In genomic region chr10:47123889-47124288, GRCh38 we compare ENCODE assay signal across 27 cellular contexts.
"Had no signal": no experiment of that assay in that cellular context is flagged by ENCODE, and none has a peak within 500 bp of the region (broad histone marks: within the 10 kb centered on the region; RNA-seq: fewer than 3 reads in every experiment).

No MANE protein-coding gene starts in this region.

- H3K27ac Mint-ChIP-seq: mesothelial cell of epicardium; naive B cell; natural killer cell; nephron progenitor cell; neural progenitor cell; progenitor cell of endocrine pancreas; stimulated activated naive B cell treated with anti-CD40 and anti-IgM and Interleukin-4, amounts not matched to agents 10 μg/mL and 1 μg/mL and 100 μg/mL, for 72 hours had no signal

- DNase-seq: hippocampal formation; kidney glomerular epithelial cell; left cardiac atrium; left lung; lower lobe of right lung; mesendoderm; naive B cell; natural killer cell; nephron progenitor cell; ovary; right lobe of liver; stimulated activated CD4-positive, alpha-beta T cell treated with anti-CD3 and anti-CD28 coated beads, Interleukin-1b, Interleukin-23, amount 100 ng/mL, for 48 hours; stimulated activated CD4-positive, alpha-beta T cell treated with anti-CD3 and anti-CD28 coated beads, Interleukin-2, amount 100 ng/mL, for 48 hours; stimulated activated CD4-positive, alpha-beta T cell treated with anti-CD3 and anti-CD28 coated beads, Interleukin-4, amount 100 ng/mL, for 4 hours; stimulated activated CD8-positive, alpha-beta memory T cell treated with anti-CD3 and anti-CD28 coated beads, Interleukin-4, amount 100 ng/mL, for 48 hours; stimulated activated naive B cell treated with anti-CD40 and anti-IgM and Interleukin-4, amounts not matched to agents 10 μg/mL and 1 μg/mL and 100 μg/mL, for 72 hours; stimulated activated naive CD8-positive, alpha-beta T cell treated with anti-CD3 and anti-CD28 coated beads, Interleukin-15, Interleukin-2, amounts not matched to agents 100 U/mL and 50 U/mL, for 24 hours; stomach; testis; thyroid gland; transverse colon; upper lobe of right lung had no signal

- H3K4me1 ChIP-seq: left lung, lower lobe of right lung, neural progenitor cell, right atrium auricular region, right lobe of liver, stomach, testis, thyroid gland, transverse colon, upper lobe of right lung had no signal

- H3K27me3 ChIP-seq: left lung, neural progenitor cell, ovary, right atrium auricular region, right lobe of liver, stomach, testis, thyroid gland, transverse colon, upper lobe of right lung had no signal

- ATAC-seq: left cardiac atrium; left lung; lower lobe of right lung; natural killer cell; right lobe of liver; stimulated activated naive B cell treated with anti-CD40 and anti-IgM and Interleukin-4, amounts not matched to agents 10 μg/mL and 1 μg/mL and 100 μg/mL, for 72 hours; stimulated activated naive CD8-positive, alpha-beta T cell treated with anti-CD3 and anti-CD28 coated beads, Interleukin-15, Interleukin-2, amounts not matched to agents 100 U/mL and 50 U/mL, for 24 hours; upper lobe of right lung had no signal

- H3K36me3 Mint-ChIP-seq: mesothelial cell of epicardium; naive B cell; natural killer cell; neural progenitor cell; stimulated activated naive B cell treated with anti-CD40 and anti-IgM and Interleukin-4, amounts not matched to agents 10 μg/mL and 1 μg/mL and 100 μg/mL, for 72 hours had no signal

- H3K4me3 Mint-ChIP-seq: mesothelial cell of epicardium; naive B cell; natural killer cell; nephron progenitor cell; neural progenitor cell; stimulated activated naive B cell treated with anti-CD40 and anti-IgM and Interleukin-4, amounts not matched to agents 10 μg/mL and 1 μg/mL and 100 μg/mL, for 72 hours had no signal

- H3K9ac ChIP-seq: neural progenitor cell had no signal

- H3K9me3 ChIP-seq: left lung, lower lobe of right lung, ovary, right atrium auricular region, right lobe of liver, stomach, testis, thyroid gland, transverse colon, upper lobe of right lung had no signal

- H3K9me3 Mint-ChIP-seq: naive B cell, natural killer cell, nephron progenitor cell, neural progenitor cell had no signal

- H3K36me3 ChIP-seq: left lung, lower lobe of right lung, neural progenitor cell, ovary, right atrium auricular region, right lobe of liver, stomach, thyroid gland, transverse colon, upper lobe of right lung had no signal

- H3K4me1 Mint-ChIP-seq: naive B cell; natural killer cell; nephron progenitor cell; neural progenitor cell; stimulated activated naive B cell treated with anti-CD40 and anti-IgM and Interleukin-4, amounts not matched to agents 10 μg/mL and 1 μg/mL and 100 μg/mL, for 72 hours had no signal

- H3K4me3 ChIP-seq: left lung, lower lobe of right lung, neural progenitor cell, ovary, right atrium auricular region, right lobe of liver, smooth muscle cell, stomach, testis, thyroid gland, transverse colon, upper lobe of right lung had no signal

- H3K27ac ChIP-seq: left lung, lower lobe of right lung, neural progenitor cell, ovary, right atrium auricular region, right lobe of liver, stomach, testis, thyroid gland, transverse colon, upper lobe of right lung had no signal
